ENCODE assay signal across 8 cellular contexts in genomic region chr6:31663087-31663960, GRCh38. TPM values are rescaled to one million over a fixed set of nuclear protein-coding genes. Genes with fewer than 3 reads are reported as not detected.
A peak's percentile ranks its signal among the peaks of the same experiment; 100 is the strongest.
DNase-seq lines count a peak whose midpoint lies in the region; ATAC-seq and TF ChIP-seq lines count a peak whose summit lies in the region.

No MANE protein-coding gene starts in this region.

- no peak for ATAC-seq in HCT116
- ATAC-seq in GM18502 (IDR thresholded peaks at IDR 0.05; ENCODE audit: poor library complexity, unreplicated experiment): no peak

- CTCF ChIA-PET in HCT116 (lab: Charles Lee): no interaction called here

- peak overlapping the region; percentile 90 for H3K9ac ChIP-seq in HCT116 (ENCODE audit: low read length)
- H3K9ac ChIP-seq in smooth muscle cell (ENCODE audit: low read depth): no peak overlapping the region

- POLR2A ChIA-PET in HCT116 (lab: Charles Lee): interaction anchor here (2.5 to 3.9 kb wide), 2 partner anchors 11 to 121 kb away, joined by 8 to 32 read pairs; partner anchors contain the start of genes BAG6 and DDX39B

- H3K36me3 ChIP-seq in HCT116 (ENCODE audit: control insufficient read depth in 1 of 2, insufficient read depth in 2 of 2, low read length in 2 of 2): peaks cover 16 to 27% of the 10 kb centered on the region in 2 experiments
- H3K36me3 ChIP-seq in WERI-Rb-1: peaks cover 67% of the 10 kb centered on the region
- no peaks in the 10 kb centered on the region for H3K36me3 ChIP-seq in smooth muscle cell (ENCODE audit: low read depth)

- H2AFZ ChIP-seq in HCT116 (ENCODE audit: low read depth, low read length, poor library complexity, severe bottlenecking) (no peak overlapping the region), smooth muscle cell (ENCODE audit: low read depth) (no peak overlapping the region)

- H3K4me3 ChIP-seq in HCT116 (replicated peaks in 1 of 2; ENCODE audit: low read depth in 1 of 2, low read length in 2 of 2) (0 out of 4 replicates have a peak overlapping the region, but pooled peaks of 1 of the 2 experiments have one; percentile 97), WERI-Rb-1 (ENCODE audit: low read depth, low read length) (peak overlapping the region; percentile 79; the same call in 1 of the 2 replicates), fibroblast of villous mesenchyme (ENCODE audit: low read depth, low read length) (peak overlapping the region; percentile 96), smooth muscle cell (peak overlapping the region; percentile 99)

- H3K4me1 ChIP-seq in HCT116 (ENCODE audit: control insufficient read depth in 1 of 2, insufficient read depth in 2 of 2, low read length in 2 of 2) (peaks cover 18 to 50% of the 10 kb centered on the region in 2 experiments; a peak in 3 of 4 replicates), smooth muscle cell (ENCODE audit: low read depth) (peaks cover 33% of the 10 kb centered on the region)

- no peaks in the 10 kb centered on the region for H3K9me2 ChIP-seq in HCT116 (ENCODE audit: insufficient read depth)

- DNase-seq in HCT116 (ENCODE audit: low read depth, low spot score) (no peak), WERI-Rb-1 (no peak), fibroblast of villous mesenchyme (ENCODE audit: low read depth) (no peak), smooth muscle cell (lab: John Stamatoyannopoulos, UW; ENCODE audit: unreplicated experiment) (no peak), medulla oblongata (ENCODE audit: extremely low spot score) (no peak), glomerular visceral epithelial cell (ENCODE audit: extremely low spot score) (no peak)
- DNase-seq in effector CD8-positive, alpha-beta T cell (lab: John Stamatoyannopoulos, UW): no peak

- RAD21 ChIA-PET in HCT116 (lab: Charles Lee; ENCODE audit: low non-redundant PET in 1 of 2, low total read pairs in 2 of 2, uncharacterized antibody in 2 of 2, unreplicated experiment in 2 of 2): interaction anchor here in 1 of 2 experiments (0.7 kb wide), 1 partner anchor 116 kb away, joined by 3 read pairs; the partner anchor contains the start of gene NFKBIL1

- H3K27me3 ChIP-seq in HCT116 (ENCODE audit: insufficient read depth, low read length) (no peaks in the 10 kb centered on the region), WERI-Rb-1 (ENCODE audit: insufficient read depth, low read depth, severe bottlenecking) (no peaks in the 10 kb centered on the region), smooth muscle cell (ENCODE audit: low read depth) (no peaks in the 10 kb centered on the region)

- H3K79me2 ChIP-seq in HCT116 (ENCODE audit: insufficient read depth, low read length) (peaks cover 61% of the 10 kb centered on the region), smooth muscle cell (ENCODE audit: low read depth) (peaks cover 57% of the 10 kb centered on the region)

- peaks cover 12% of the 10 kb centered on the region for H3F3A ChIP-seq in smooth muscle cell (ENCODE audit: low read depth)

- no peaks in the 10 kb centered on the region for H4K20me1 ChIP-seq in HCT116 (ENCODE audit: insufficient read depth)
- H4K20me1 ChIP-seq in smooth muscle cell (ENCODE audit: low read depth): peaks cover 11% of the 10 kb centered on the region

- 86% methylated on average over 8 of the region's 10 CpGs for WGBS in smooth muscle cell (ENCODE audit: low lambda C conversion rate)

- TF ChIP-seq RAD21 in HCT116 (IDR thresholded peaks at IDR 0.05; ENCODE audit: low read depth): no peak

- intact Hi-C loops in HCT116 (cut with micrococcal nuclease): loop anchor here (5.0 kb wide), 1 partner anchor 261 kb away; the partner anchor contains the start of gene MICA

- peak overlapping the region; percentile 90 for H3K27ac ChIP-seq in HCT116 (ENCODE audit: low read depth, low read length)
- H3K27ac ChIP-seq in WERI-Rb-1: peak overlapping the region; percentile 99
- peak overlapping the region; percentile 89 for H3K27ac ChIP-seq in smooth muscle cell (ENCODE audit: low read depth)

- BruUV-seq in HCT116 (replicated peaks; lab: Mats Ljungman, UMichigan): no TSS peak

- TF ChIP-seq POLR2A in HCT116 (IDR thresholded peaks at IDR 0.05; ENCODE audit: borderline replicate concordance, extremely low read depth, insufficient read depth, insufficient read length): no peak

- TF ChIP-seq CTCF in HCT116 (IDR thresholded peaks at IDR 0.05 in 2 of 3, conservative IDR thresholded peaks at IDR 0.05 in 1 of 3; ENCODE audit: borderline replicate concordance in 1 of 3, insufficient read depth in 1 of 3, low read depth in 2 of 3, low read length in 2 of 3): no peak
- no peak for TF ChIP-seq CTCF in WERI-Rb-1 (IDR thresholded peaks at IDR 0.05; ENCODE audit: low read depth, low read length)
- no peak for TF ChIP-seq CTCF in fibroblast of villous mesenchyme (IDR thresholded peaks at IDR 0.05; ENCODE audit: insufficient read depth, low read depth, low read length)
- no peak for TF ChIP-seq CTCF in smooth muscle cell (IDR thresholded peaks at IDR 0.05; ENCODE audit: borderline replicate concordance, insufficient read depth, poor library complexity, severe bottlenecking)

- H3K4me2 ChIP-seq in HCT116 (ENCODE audit: low read length) (peak overlapping the region; percentile 83; the same call in 1 of the 2 replicates), smooth muscle cell (peak overlapping the region; percentile 93)

- no peaks in the 10 kb centered on the region for H3K9me3 ChIP-seq in HCT116 (ENCODE audit: control insufficient read depth in 1 of 2, insufficient read depth in 1 of 2, low read depth in 1 of 2, low read length in 2 of 2)
- no peaks in the 10 kb centered on the region for H3K9me3 ChIP-seq in WERI-Rb-1 (ENCODE audit: severe bottlenecking)
- no peaks in the 10 kb centered on the region for H3K9me3 ChIP-seq in smooth muscle cell (replicated peaks; ENCODE audit: low read depth)

TF ChIP-seq in HCT116, 20 proteins besides CTCF, POLR2A, EP300 and RAD21:
- no peak for TF ChIP-seq POLR2AphosphoS5 (IDR thresholded peaks at IDR 0.05; ENCODE audit: low read depth, low read length)
- no peak for TF ChIP-seq SP1 (IDR thresholded peaks at IDR 0.05; ENCODE audit: low read depth)
- no peak for TF ChIP-seq SRF (IDR thresholded peaks at IDR 0.05; ENCODE audit: low read depth)
- no peak for TF ChIP-seq MAX (IDR thresholded peaks at IDR 0.05)
- no peak for TF ChIP-seq ELF1 (IDR thresholded peaks at IDR 0.05; ENCODE audit: borderline replicate concordance, low read depth)
- TF ChIP-seq FOSL1 (IDR thresholded peaks at IDR 0.05; ENCODE audit: low read depth): no peak

RNA-seq across cellular contexts. Expression of gene GPANK1, which starts 1.5 kb away (rescaled TPM):
- total RNA-seq in HCT116 (2021; ENCODE audit: unreplicated experiment): 14.8 TPM
- 11.6 and 13.9 TPM in 2 replicates for polyA plus RNA-seq in HCT116 (2012)
- 16.1 and 20.7 TPM in 2 replicates for total RNA-seq in fibroblast of villous mesenchyme
- total RNA-seq in smooth muscle cell: 12.5 and 17.2 TPM in 2 replicates
- 19.6 and 20.1 TPM in 2 replicates for polyA plus RNA-seq in smooth muscle cell

RNA-seq across cellular contexts. Expression of gene CSNK2B, which starts 2.6 kb away (rescaled TPM):
- total RNA-seq in HCT116 (2021; ENCODE audit: unreplicated experiment) (210 TPM), fibroblast of villous mesenchyme (136 and 144 TPM in 2 replicates), smooth muscle cell (228 and 313 TPM in 2 replicates)
- 357 and 396 TPM in 2 replicates for polyA plus RNA-seq in HCT116 (2012)
- polyA plus RNA-seq in smooth muscle cell: 195 and 226 TPM in 2 replicates

RNA-seq across cellular contexts. Expression of gene C6orf47, which starts 2.7 kb away (rescaled TPM):
- total RNA-seq in HCT116 (2021; ENCODE audit: unreplicated experiment) (13.4 TPM), fibroblast of villous mesenchyme (20.7 and 21.9 TPM in 2 replicates), smooth muscle cell (7.1 and 8.9 TPM in 2 replicates)
- polyA plus RNA-seq in HCT116 (2012): 8.9 and 10.4 TPM in 2 replicates
- 15.5 and 20.1 TPM in 2 replicates for polyA plus RNA-seq in smooth muscle cell

RNA-seq across cellular contexts. Expression of gene LY6G5B, which starts 6.5 kb away (rescaled TPM):
- 15.4 TPM for total RNA-seq in HCT116 (2021; ENCODE audit: unreplicated experiment)
- polyA plus RNA-seq in HCT116 (2012): 14.8 and 15.2 TPM in 2 replicates
- 3.2 and 3.9 TPM in 2 replicates for total RNA-seq in fibroblast of villous mesenchyme
- total RNA-seq in smooth muscle cell: 1.5 and 7.5 TPM in 2 replicates
- 5.6 and 16.2 TPM in 2 replicates for polyA plus RNA-seq in smooth muscle cell

RNA-seq across cellular contexts. Expression of gene APOM, which starts 7.6 kb away (rescaled TPM):
- total RNA-seq in HCT116 (2021; ENCODE audit: unreplicated experiment) (2.2 TPM), fibroblast of villous mesenchyme (0.43 and 0.97 TPM in 2 replicates), smooth muscle cell (2.3 and 2.7 TPM in 2 replicates)
- polyA plus RNA-seq in HCT116 (2012): 2.3 and 2.5 TPM in 2 replicates
- 1.1 and 2.7 TPM in 2 replicates for polyA plus RNA-seq in smooth muscle cell
